8 cellular contexts compared by ENCODE assay signal in the genomic region with DNA sequence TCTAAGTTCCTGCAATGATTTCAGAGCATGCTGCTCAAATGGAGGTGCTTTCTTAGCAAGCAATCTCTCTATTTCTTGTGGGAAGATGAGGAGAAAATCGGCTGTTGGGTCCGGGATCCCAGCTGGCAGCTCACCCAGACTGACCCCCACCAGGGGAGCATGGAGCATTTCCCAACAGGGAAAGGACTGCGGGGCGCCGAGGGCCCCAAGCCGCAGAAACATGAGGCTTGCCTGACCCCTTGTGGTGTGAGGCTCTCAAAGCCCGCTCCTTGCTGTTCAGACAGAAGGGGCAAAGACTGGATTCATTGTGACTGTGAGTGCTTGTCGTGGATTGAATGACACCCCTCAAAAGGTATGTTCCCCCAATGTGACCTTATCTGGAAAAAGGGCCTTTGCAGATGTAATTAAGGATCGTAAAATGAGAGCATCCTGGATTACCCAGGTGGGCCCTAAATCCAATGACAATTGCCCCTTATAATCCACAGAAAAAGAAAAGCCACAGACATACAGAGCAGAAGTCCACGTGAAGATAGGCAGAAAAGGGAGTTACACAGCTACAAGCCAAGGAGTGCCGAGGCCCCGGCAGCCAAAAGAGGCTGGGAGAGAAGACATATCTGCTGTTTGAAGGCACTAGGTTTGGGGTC.
DNase-seq lines count a peak whose midpoint lies in the region; ATAC-seq, FAIRE-seq and TF ChIP-seq lines count a peak whose summit lies in the region.

No MANE protein-coding gene starts in this region.

- no peaks in the 10 kb centered on the region for H3K36me3 ChIP-seq in bronchial epithelial cell (ENCODE audit: control insufficient read depth, insufficient read depth, low read length)

- DNase-seq in AG20443 (ENCODE audit: low spot score): peak; percentile 67
- peak; percentile 7 for DNase-seq in NCI-H2196 treated with DMSO at 0.1 percent for 48 hours (lab: John Stamatoyannopoulos, UW; ENCODE audit: unreplicated experiment)
- peak; percentile 33 for DNase-seq in bronchial epithelial cell (ENCODE audit: low read depth)
- peak; percentile 34 to 72 for DNase-seq in mesothelial cell of epicardium (ENCODE audit: low spot score in 2 of 2, unreplicated experiment in 2 of 2)
- no peak for DNase-seq in activated CD8-positive, alpha-beta memory T cell treated with anti-CD3 and anti-CD28 coated beads, Interleukin-2, amount 10 ng/mL, durations not matched to agents 7 days and 5 days
- DNase-seq in activated CD8-positive, alpha-beta memory T cell treated with anti-CD3 and anti-CD28 coated beads for 24 hours: no peak

- no peak for FAIRE-seq in bronchial epithelial cell (lab: Jason Lieb, UNC)

- no peak overlapping the region for H3K4me3 ChIP-seq in bronchial epithelial cell (ENCODE audit: low read depth, low read length)

- H3K27me3 ChIP-seq in bronchial epithelial cell (ENCODE audit: control insufficient read depth, insufficient read depth, low read length): peaks cover 3% of the 10 kb centered on the region

- no peaks in the 10 kb centered on the region for H3K4me1 Mint-ChIP-seq in mesothelial cell of epicardium
- H3K4me1 Mint-ChIP-seq in activated CD8-positive, alpha-beta memory T cell treated with anti-CD3 and anti-CD28 coated beads, Interleukin-2, amount 10 ng/mL, durations not matched to agents 7 days and 5 days: no peaks in the 10 kb centered on the region

- peak; percentile 65 for TF ChIP-seq CTCF in GM12873 (IDR thresholded peaks at IDR 0.05; ENCODE audit: insufficient read depth, low read depth, low read length, missing control alignments)
- TF ChIP-seq CTCF in bronchial epithelial cell (IDR thresholded peaks at IDR 0.05; ENCODE audit: insufficient read depth, low read length, severe bottlenecking): peak; percentile 83
- peak; percentile 54 for TF ChIP-seq CTCF in mesothelial cell of epicardium (IDR thresholded peaks at IDR 0.05; ENCODE audit: unreplicated experiment)

- H3K27me3 Mint-ChIP-seq in mesothelial cell of epicardium (ENCODE audit: low read depth): peaks cover 36% of the 10 kb centered on the region
- peaks cover 8% of the 10 kb centered on the region for H3K27me3 Mint-ChIP-seq in activated CD8-positive, alpha-beta memory T cell treated with anti-CD3 and anti-CD28 coated beads, Interleukin-2, amount 10 ng/mL, durations not matched to agents 7 days and 5 days

- H3K36me3 Mint-ChIP-seq in mesothelial cell of epicardium: no peaks in the 10 kb centered on the region
- no peaks in the 10 kb centered on the region for H3K36me3 Mint-ChIP-seq in activated CD8-positive, alpha-beta memory T cell treated with anti-CD3 and anti-CD28 coated beads, Interleukin-2, amount 10 ng/mL, durations not matched to agents 7 days and 5 days

- no peak overlapping the region for H3K4me3 Mint-ChIP-seq in mesothelial cell of epicardium
- no peak overlapping the region for H3K4me3 Mint-ChIP-seq in activated CD8-positive, alpha-beta memory T cell treated with anti-CD3 and anti-CD28 coated beads, Interleukin-2, amount 10 ng/mL, durations not matched to agents 7 days and 5 days

- CTCF ChIA-PET in activated CD8-positive, alpha-beta memory T cell treated with anti-CD3 and anti-CD28 coated beads, Interleukin-2, amount 10 ng/mL, durations not matched to agents 7 days and 5 days (lab: Charles Lee): interaction anchor here (1.2 kb wide), 1 partner anchor 189 kb away, joined by 3 read pairs; no protein-coding TSS in a partner anchor

- ATAC-seq in activated CD8-positive, alpha-beta memory T cell treated with anti-CD3 and anti-CD28 coated beads, Interleukin-2, amount 10 ng/mL, durations not matched to agents 7 days and 5 days: no peak
- ATAC-seq in activated CD4-positive, CD25-positive, alpha-beta regulatory T cell treated with anti-CD3 and anti-CD28 coated beads, Interleukin-2, amount 50 U/mL, for 24 hours: no peak

- no peaks in the 10 kb centered on the region for H3K9me3 Mint-ChIP-seq in mesothelial cell of epicardium
- no peaks in the 10 kb centered on the region for H3K9me3 Mint-ChIP-seq in activated CD8-positive, alpha-beta memory T cell treated with anti-CD3 and anti-CD28 coated beads, Interleukin-2, amount 10 ng/mL, durations not matched to agents 7 days and 5 days (ENCODE audit: low read depth)

- H3K27ac Mint-ChIP-seq in mesothelial cell of epicardium: no peak overlapping the region
- no peak overlapping the region for H3K27ac Mint-ChIP-seq in activated CD8-positive, alpha-beta memory T cell treated with anti-CD3 and anti-CD28 coated beads, Interleukin-2, amount 10 ng/mL, durations not matched to agents 7 days and 5 days

Comparison
In these comparisons a context has a peak if more than half of its experiments do, and no peak if none do; other contexts are left out.
1. DNase-seq: peak in AG20443 (single experiment), NCI-H2196 treated with DMSO at 0.1 percent for 48 hours (single experiment), bronchial epithelial cell (single experiment) and mesothelial cell of epicardium (2 of 2); none in activated CD8-positive, alpha-beta memory T cell treated with anti-CD3 and anti-CD28 coated beads, Interleukin-2, amount 10 ng/mL, durations not matched to agents 7 days and 5 days (single experiment) and activated CD8-positive, alpha-beta memory T cell treated with anti-CD3 and anti-CD28 coated beads for 24 hours (single experiment).
2. Peak in every context shown above with its lines, with median percentiles within 50 percentile points of each other: CTCF ChIP-seq.